In genomic region chr1:237041795-237042466, GRCh38 we compare ENCODE assay signal across 8 cellular contexts. TPM values are rescaled to one million over a fixed set of nuclear protein-coding genes. Genes with fewer than 3 reads are reported as not detected.
DNase-seq lines count a peak whose midpoint lies in the region; ATAC-seq and TF ChIP-seq lines count a peak whose summit lies in the region.

Gene RYR2 (plus strand): TSS chr1:237042184. CDS start chr1:237042522, 338 bp downstream.

- H3K4me1 ChIP-seq in esophagus (ENCODE audit: control insufficient read depth in 2 of 2, insufficient read depth in 2 of 2, low read length in 1 of 2): peaks cover 0 to 10% of the 10 kb centered on the region in 2 donors

- peak within 1 kb of the TSS; percentile 86 for H3K4me3 Mint-ChIP-seq in neural crest cell

- no peak within 1 kb of the TSS for H3K27ac Mint-ChIP-seq in neural crest cell (ENCODE audit: unreplicated experiment)

- no peaks in the 10 kb centered on the region for H3K36me3 Mint-ChIP-seq in neural crest cell (ENCODE audit: low read depth)

- H3K9me3 ChIP-seq in esophagus (ENCODE audit: control insufficient read depth in 2 of 2, insufficient read depth in 1 of 2, low read depth in 1 of 2, low read length in 1 of 2): no peaks in the 10 kb centered on the region

- peak; percentile 70 for TF ChIP-seq CTCF in neural crest cell (conservative IDR thresholded peaks at IDR 0.05)

- peaks cover 50% of the 10 kb centered on the region for H3K27me3 Mint-ChIP-seq in neural crest cell (ENCODE audit: low read depth)

- H3K27ac ChIP-seq in esophagus (ENCODE audit: low read depth in 2 of 2, low read length in 1 of 2): peak within 1 kb of the TSS; percentile 24 to 53

- no peak for ATAC-seq in GM19455 (IDR thresholded peaks at IDR 0.05; ENCODE audit: unreplicated experiment)

- peaks cover 12% of the 10 kb centered on the region for H3K4me1 Mint-ChIP-seq in neural crest cell

- WGBS in esophagus, 2 donors: 4% methylated on average over 58 to 76 of the region's 76 CpGs

- peaks cover 0 to 10% of the 10 kb centered on the region in 2 donors for H3K27me3 ChIP-seq in esophagus (ENCODE audit: control insufficient read depth in 1 of 2, insufficient read depth in 2 of 2, low read length in 2 of 2)

- H3K36me3 ChIP-seq in esophagus (ENCODE audit: control insufficient read depth in 2 of 2, insufficient read depth in 2 of 2, low read length in 1 of 2): no peaks in the 10 kb centered on the region

- peak within 1 kb of the TSS; percentile 42 to 53 for H3K4me3 ChIP-seq in esophagus (ENCODE audit: low read depth in 1 of 2, low read length in 2 of 2)

- H3K9me3 Mint-ChIP-seq in neural crest cell: no peaks in the 10 kb centered on the region

- DNase-seq in DMS 273 treated with DMSO at 0.1 percent for 48 hours (lab: John Stamatoyannopoulos, UW) (peak; percentile 11), NCI-H510A treated with DMSO at 0.1 percent for 48 hours (lab: John Stamatoyannopoulos, UW) (peak; percentile 4), neural crest cell (ENCODE audit: low read depth, low spot score) (peak; percentile 31), putamen (ENCODE audit: low spot score) (no peak), T-helper 9 cell (no peak), Kasumi-1 (lab: John Stamatoyannopoulos, UW) (no peak)

RNA-seq across cellular contexts. Expression of gene RYR2, which starts in this region (rescaled TPM):
- 1 to 10 TPM in 1 of 2 donors, under 1 TPM in 1; 0.35 to 1.2 TPM for polyA plus RNA-seq in esophagus
- total RNA-seq in neural crest cell: 0.07 TPM in 1 of 2 replicates, not detected in the other

Comparison
In these comparisons a context has a peak if more than half of its experiments do, and no peak if none do; other contexts are left out.
1. Peak in DNase-seq in neural crest cell; RNA of the gene not detected or under 1 TPM.
2. DNase-seq: peak in DMS 273 treated with DMSO at 0.1 percent for 48 hours (single experiment) and NCI-H510A treated with DMSO at 0.1 percent for 48 hours (single experiment); none in putamen (single experiment), T-helper 9 cell (single experiment) and Kasumi-1 (0 of 2).